ENCODE assay signal across 10 cellular contexts in the genomic region with DNA sequence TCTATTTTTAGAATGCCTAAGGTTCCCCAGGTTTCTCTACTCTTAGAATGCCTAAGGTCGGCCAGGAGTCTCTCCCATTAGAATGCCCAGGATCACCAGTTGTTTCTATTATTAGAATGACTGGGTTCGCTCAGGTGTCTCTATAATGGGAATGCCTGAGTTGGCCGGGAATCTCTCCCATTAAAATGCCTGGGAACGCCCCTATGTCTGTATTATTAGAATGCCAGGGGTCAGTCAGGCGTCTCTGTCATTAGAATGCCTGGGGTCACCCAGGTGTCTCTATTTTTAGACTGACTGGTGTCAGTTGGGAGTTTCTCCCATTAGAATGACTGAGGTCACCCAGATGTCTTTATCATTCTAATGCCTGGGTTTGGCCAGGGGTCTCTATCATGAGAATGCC.
"Had no signal": no experiment of that assay in that cellular context is flagged by ENCODE, and none has a peak within 500 bp of the region (broad histone marks: within the 10 kb centered on the region; RNA-seq: fewer than 3 reads in every experiment).

No MANE protein-coding gene starts in this region.

- H3K36me3 ChIP-seq: HAP-1 had no signal

- H3K27ac Mint-ChIP-seq: HFFc6, IgD-negative memory B cell had no signal

- ATAC-seq: HCT116, HepG2, K562 had no signal

- DNase-seq: GM23248, GOT3, H7, HFFc6 had no signal

- H3K4me1 Mint-ChIP-seq: IgD-negative memory B cell had no signal

- H3K9me3 ChIP-seq: HAP-1 had no signal

- H3K27ac ChIP-seq: GM23248, HL-60 had no signal

- H3K27me3 Mint-ChIP-seq: IgD-negative memory B cell had no signal

- H3K4me3 ChIP-seq: GM23248, HAP-1, K562 had no signal

- H3K4me1 ChIP-seq: HAP-1 had no signal

- H3K4me3 Mint-ChIP-seq: HFFc6 had no signal
